In the genomic region with DNA sequence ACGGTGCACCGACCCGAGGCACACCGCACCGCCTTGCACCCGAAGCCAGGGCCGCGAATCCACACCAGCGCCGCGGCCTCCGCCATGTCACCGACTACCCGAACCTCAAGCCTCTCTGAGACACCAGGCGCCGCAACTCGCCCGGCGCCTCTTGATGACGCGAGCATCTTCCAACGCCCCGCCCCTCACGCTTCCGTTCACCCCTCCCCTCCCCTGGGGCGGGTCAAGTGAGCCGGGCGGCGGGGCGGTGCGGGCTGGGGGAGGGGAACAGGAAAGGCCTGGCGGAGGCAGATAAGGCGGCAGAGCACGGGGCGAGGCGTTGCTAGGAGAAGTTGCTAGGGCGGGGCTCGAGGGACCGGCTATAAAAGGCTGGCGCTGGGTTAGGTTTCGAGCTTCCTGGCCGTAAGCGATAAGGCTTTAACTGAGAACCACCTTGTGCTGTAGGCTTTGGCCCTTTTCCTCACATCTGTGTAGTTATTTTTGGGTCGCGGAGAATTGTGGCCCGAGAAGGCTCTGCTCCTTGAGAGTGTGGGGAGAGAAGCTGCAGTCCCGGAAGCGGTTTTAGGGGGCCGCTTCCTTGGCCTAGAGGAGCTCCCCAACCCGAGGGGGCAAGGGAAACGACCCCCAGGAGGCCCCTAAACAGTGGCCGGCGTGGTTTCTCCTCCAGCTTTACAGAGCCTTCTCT, we compare ENCODE assay signal across 8 cellular contexts. TPM values are rescaled to one million over a fixed set of nuclear protein-coding genes. Genes with fewer than 3 reads are reported as not detected.
A peak's percentile ranks its signal among the peaks of the same experiment; 100 is the strongest.
DNase-seq lines count a peak whose midpoint lies in the region; ATAC-seq and TF ChIP-seq lines count a peak whose summit lies in the region.

A gene (minus strand): TSS at position 117 of the 685 bp plus-strand sequence. CDS start 31 bp downstream, at position 86.

- H3K4me1 ChIP-seq in KMS-11 (ENCODE audit: low read depth, poor library complexity, severe bottlenecking), result peaks cover 55% of the 10 kb centered on the region
- H3K4me1 ChIP-seq in Peyer's patch, result peaks cover 0 to 35% (median 12%) of the 10 kb centered on the region in 4 donors
- peaks cover 37 to 48% (median 46%) of the 10 kb centered on the region in 4 donors for H3K4me1 ChIP-seq in esophagus muscularis mucosa

- H3K36me3 ChIP-seq in KMS-11 (ENCODE audit: insufficient read depth), result no peaks in the 10 kb centered on the region
- peaks cover 0 to 14% (median 0%) of the 10 kb centered on the region in 3 donors for H3K36me3 ChIP-seq in Peyer's patch
- H3K36me3 ChIP-seq in esophagus muscularis mucosa, result peaks cover 2 to 12% (median 7%) of the 10 kb centered on the region in 4 donors

- peak within 1 kb of the TSS; percentile 68 for H2AFZ ChIP-seq in KMS-11 (ENCODE audit: low read depth)

- TF ChIP-seq POLR2A in Peyer's patch (IDR thresholded peaks at IDR 0.05) (peak; percentile 91 to 92), esophagus muscularis mucosa (IDR thresholded peaks at IDR 0.05; ENCODE audit: low read depth) (peak; percentile 73)

- ATAC-seq in GM21737 (IDR thresholded peaks at IDR 0.05; ENCODE audit: unreplicated experiment), result peak; percentile 72

- peak within 1 kb of the TSS; percentile 63 for H3K4me3 ChIP-seq in KMS-11 (IDR thresholded peaks at IDR 0.05; ENCODE audit: insufficient read depth, low read depth, low read length)
- peak within 1 kb of the TSS; percentile 51 to 78 (median 64) for H3K4me3 ChIP-seq in Peyer's patch
- peak within 1 kb of the TSS; percentile 69 to 82 (median 74) for H3K4me3 ChIP-seq in esophagus muscularis mucosa

- peaks cover 48% of the 10 kb centered on the region for H3K79me2 ChIP-seq in KMS-11 (ENCODE audit: insufficient read depth, low read depth)

- TF ChIP-seq CTCF in KMS-11 (conservative IDR thresholded peaks at IDR 0.05; ENCODE audit: low read depth, low read length) (no peak), Peyer's patch (IDR thresholded peaks at IDR 0.05) (peak in 1 of 6 experiments; percentile 11), esophagus muscularis mucosa (IDR thresholded peaks at IDR 0.05) (peak in 1 of 3 experiments; percentile 17)

- peak within 1 kb of the TSS; percentile 96 for H3K4me2 ChIP-seq in KMS-11

- peak within 1 kb of the TSS; percentile 83 for H3K9ac ChIP-seq in KMS-11

- H3K27me3 ChIP-seq in KMS-11 (ENCODE audit: insufficient read depth, low read depth), result no peaks in the 10 kb centered on the region
- H3K27me3 ChIP-seq in Peyer's patch, result no peaks in the 10 kb centered on the region
- H3K27me3 ChIP-seq in esophagus muscularis mucosa, result no peaks in the 10 kb centered on the region

- TF ChIP-seq EP300 in esophagus muscularis mucosa (IDR thresholded peaks at IDR 0.05), result no peak

- intact Hi-C loops in esophagus muscularis mucosa (cut with DNase I), result loop anchor here (5.0 kb wide), 2 partner anchors 63 to 123 kb away; a partner anchor contains a TSS

- no peaks in the 10 kb centered on the region; the same call in 1 of the 2 replicates for H4K20me1 ChIP-seq in KMS-11 (ENCODE audit: insufficient read depth)

- under 1% methylated on average over 30 of the region's 53 CpGs for WGBS in esophagus muscularis mucosa

- H3K27ac ChIP-seq in KMS-11 (peak within 1 kb of the TSS; percentile 98), Peyer's patch (peak within 1 kb of the TSS; percentile 91 to 99 (median 94)), esophagus muscularis mucosa (replicated peaks in 1 of 4) (peak within 1 kb of the TSS; percentile 92 to 97 (median 95))

- DNase-seq in DMS53 treated with DMSO at 0.1 percent for 48 hours (lab: John Stamatoyannopoulos, UW; ENCODE audit: unreplicated experiment) (peak; percentile 95), Peyer's patch (peak; percentile 99 to 100 (median 100)), esophagus muscularis mucosa (ENCODE audit: extremely low spot score) (peak; percentile 100), myocyte (ENCODE audit: low read depth) (peak; percentile 99)
- DNase-seq in activated T-cell treated with anti-CD3 and anti-CD28 coated beads, Interleukin-2, amount 50 U/mL, for 48 hours, result peak; percentile 100
- DNase-seq in stimulated activated CD8-positive, alpha-beta memory T cell treated with anti-CD3 and anti-CD28 coated beads, Interleukin-7, amount 100 ng/mL, for 48 hours (ENCODE audit: extremely low read depth in 1 of 2, low read depth in 1 of 2), result peak; percentile 98 to 99

- H3K9me3 ChIP-seq in Peyer's patch, result no peaks in the 10 kb centered on the region
- H3K9me3 ChIP-seq in esophagus muscularis mucosa, result no peaks in the 10 kb centered on the region

RNA-seq across cellular contexts. Expression of the gene that starts here (rescaled TPM):
- 10 to 100 TPM; 10.9 to 22.3 (median 15.8) TPM for total RNA-seq in Peyer's patch
- 10 to 100 TPM; 15.0 to 22.5 (median 19.1) TPM for total RNA-seq in esophagus muscularis mucosa
- total RNA-seq in myocyte, result 29.2 and 31.0 TPM in 2 replicates
- polyA plus RNA-seq in myocyte (2012), result 8.5 TPM

Comparison
In these comparisons a context has a peak if more than half of its experiments do, and no peak if none do; other contexts are left out.
1. Peak in every context shown above with its lines: DNase-seq, ATAC-seq, H3K4me3 ChIP-seq and H3K27ac ChIP-seq.